In the genomic region with DNA sequence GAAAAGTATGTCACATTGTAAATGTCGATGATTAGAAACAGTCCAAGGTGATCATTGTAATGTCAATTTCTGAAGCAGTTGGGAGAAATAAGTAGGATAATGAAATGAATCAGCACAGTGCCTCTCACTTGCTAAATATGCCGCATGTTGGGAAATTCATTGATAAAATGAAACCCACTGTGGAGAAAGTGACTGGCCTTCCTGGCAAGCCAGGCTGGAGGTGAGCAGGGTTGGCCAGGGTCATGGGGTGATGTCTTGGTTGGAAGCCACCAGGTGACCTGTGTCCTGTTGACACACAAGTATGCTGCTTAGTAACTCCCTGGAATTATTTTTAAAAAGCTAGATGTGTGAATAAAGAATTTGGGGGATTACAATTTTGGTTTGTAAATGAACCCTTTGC, we compare ENCODE assay signal across 20 cellular contexts. TPM values are rescaled to one million over a fixed set of nuclear protein-coding genes. Genes with fewer than 3 reads are reported as not detected.
"Had no signal": no experiment of that assay in that cellular context is flagged by ENCODE, and none has a peak within 500 bp of the region (broad histone marks: within the 10 kb centered on the region; RNA-seq: fewer than 3 reads in every experiment).

No MANE protein-coding gene starts in this region.

- H3K4me1 ChIP-seq: gastrocnemius medialis, thyroid gland, upper lobe of right lung had no signal

- H3K9me3 Mint-ChIP-seq: activated CD4-positive, alpha-beta T cell treated with anti-CD3 and anti-CD28 coated beads, Interleukin-2, amount 10 ng/mL, durations not matched to agents 7 days and 5 days; activated CD8-positive, alpha-beta T cell treated with anti-CD3 and anti-CD28 coated beads for 36 hours; activated naive CD8-positive, alpha-beta T cell treated with anti-CD3 and anti-CD28 coated beads, Interleukin-2, amount 50 U/mL, for 24 hours; activated T-helper 1 cell treated with anti-CD3 and anti-CD28 coated beads, Interleukin-12 subunit alpha, Interleukin-12 subunit beta, Interleukin-2, Interleukin-4 antibody, amounts not matched to agents 30 ng/mL and 10 ng/mL and 1 ng/mL, durations not matched to agents 14 hours and 24 hours and 36 hours; dendritic cell treated with granulocyte-macrophage colony-stimulating factor and Interleukin-4, amounts not matched to agents 40 ng/mL and 50 ng/mL, for 4 days; T-cell had no signal

- H3K27ac Mint-ChIP-seq: activated CD8-positive, alpha-beta T cell treated with anti-CD3 and anti-CD28 coated beads for 36 hours; activated naive CD8-positive, alpha-beta T cell treated with anti-CD3 and anti-CD28 coated beads, Interleukin-2, amount 50 U/mL, for 24 hours; activated T-helper 1 cell treated with anti-CD3 and anti-CD28 coated beads, Interleukin-12 subunit alpha, Interleukin-12 subunit beta, Interleukin-2, Interleukin-4 antibody, amounts not matched to agents 30 ng/mL and 10 ng/mL and 1 ng/mL, durations not matched to agents 14 hours and 24 hours and 36 hours; dendritic cell treated with granulocyte-macrophage colony-stimulating factor and Interleukin-4, amounts not matched to agents 40 ng/mL and 50 ng/mL, for 4 days; T-cell had no signal

- H3K36me3 ChIP-seq: cardiac muscle cell, gastrocnemius medialis, sigmoid colon, thyroid gland, upper lobe of right lung, WERI-Rb-1 had no signal

- H3K4me3 Mint-ChIP-seq: activated CD4-positive, alpha-beta T cell treated with anti-CD3 and anti-CD28 coated beads, Interleukin-2, amount 10 ng/mL, durations not matched to agents 7 days and 5 days; activated CD8-positive, alpha-beta T cell treated with anti-CD3 and anti-CD28 coated beads for 36 hours; activated naive CD8-positive, alpha-beta T cell treated with anti-CD3 and anti-CD28 coated beads, Interleukin-2, amount 50 U/mL, for 24 hours; activated T-helper 1 cell treated with anti-CD3 and anti-CD28 coated beads, Interleukin-12 subunit alpha, Interleukin-12 subunit beta, Interleukin-2, Interleukin-4 antibody, amounts not matched to agents 30 ng/mL and 10 ng/mL and 1 ng/mL, durations not matched to agents 14 hours and 24 hours and 36 hours; dendritic cell treated with granulocyte-macrophage colony-stimulating factor and Interleukin-4, amounts not matched to agents 40 ng/mL and 50 ng/mL, for 4 days; nephron progenitor cell; T-cell had no signal

- DNase-seq: activated gamma-delta T cell, sigmoid colon had no signal

- H3K36me3 Mint-ChIP-seq: T-cell had no signal

- H3K4me3 ChIP-seq: body of pancreas, cardiac muscle cell, gastrocnemius medialis, mucosa of descending colon, sigmoid colon, thyroid gland, upper lobe of right lung had no signal

- H3K9me3 ChIP-seq: body of pancreas, gastrocnemius medialis, mucosa of descending colon, sigmoid colon, thyroid gland, upper lobe of right lung had no signal

- FAIRE-seq: TTC549 had no signal

- H3K27ac ChIP-seq: body of pancreas, cardiac muscle cell, gastrocnemius medialis, sigmoid colon, thyroid gland, upper lobe of right lung, WERI-Rb-1 had no signal

- ATAC-seq: gastrocnemius medialis; stimulated activated naive CD8-positive, alpha-beta T cell treated with anti-CD3 and anti-CD28 coated beads, Interleukin-15, Interleukin-2, amounts not matched to agents 100 U/mL and 50 U/mL, for 24 hours had no signal

RNA-seq across cellular contexts. Expression of a gene that starts 14.9 kb away (rescaled TPM):
- total RNA-seq: activated CD4-positive, alpha-beta T cell treated with anti-CD3 and anti-CD28 coated beads, Interleukin-2, amount 10 ng/mL, durations not matched to agents 7 days and 5 days; activated CD8-positive, alpha-beta T cell treated with anti-CD3 and anti-CD28 coated beads for 36 hours; activated T-helper 1 cell treated with anti-CD3 and anti-CD28 coated beads, Interleukin-12 subunit alpha, Interleukin-12 subunit beta, Interleukin-2, Interleukin-4 antibody, amounts not matched to agents 30 ng/mL and 10 ng/mL and 1 ng/mL, durations not matched to agents 14 hours and 24 hours and 36 hours; body of pancreas; cardiac muscle cell; esophagus mucosa; occipital lobe; sigmoid colon; T-cell had no signal

RNA-seq across cellular contexts. Expression of a gene that starts 18.0 kb away (rescaled TPM):
- total RNA-seq: activated CD4-positive, alpha-beta T cell treated with anti-CD3 and anti-CD28 coated beads, Interleukin-2, amount 10 ng/mL, durations not matched to agents 7 days and 5 days had no signal
